Comparison of ENCODE assay signal across 2 cellular contexts in the genomic region with DNA sequence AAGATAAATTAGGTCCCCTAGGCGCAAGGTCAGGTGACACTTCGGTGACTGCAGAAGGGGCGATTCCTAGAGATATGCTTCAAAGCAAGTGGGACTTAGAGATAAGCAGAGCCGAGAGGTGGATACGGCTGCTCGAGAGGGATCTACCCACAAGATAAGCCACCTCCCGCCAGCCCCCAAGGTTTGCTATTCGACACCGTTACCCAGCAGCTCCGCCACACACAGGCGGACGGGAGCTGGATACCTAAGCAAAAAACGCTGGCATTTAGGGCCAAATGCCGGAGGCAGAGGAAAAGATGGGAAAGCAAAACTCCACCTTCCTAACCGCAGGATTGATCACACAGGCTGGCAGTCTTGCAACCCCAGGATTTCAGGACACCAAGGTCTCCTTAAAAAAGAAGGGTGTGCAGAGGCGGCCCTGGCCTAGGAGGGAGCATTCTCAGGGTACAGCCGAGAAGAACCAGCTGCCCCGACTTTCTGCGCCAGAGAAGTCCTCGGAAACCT.
TF ChIP-seq lines count a peak whose summit lies in the region.

No MANE protein-coding gene starts in this region.

TF ChIP-seq in WTC11, 78 proteins besides CTCF, POLR2A, EP300 and RAD21 (continued from another document and continues in another):
- TF ChIP-seq JUN (CRISPR knock-in tag; IDR thresholded peaks at IDR 0.05) (no peak), NR1H2 (CRISPR knock-in tag; IDR thresholded peaks at IDR 0.05) (no peak), ZBTB21 (CRISPR knock-in tag; IDR thresholded peaks at IDR 0.05; ENCODE audit: borderline replicate concordance) (no peak)
- TF ChIP-seq, protein P1, sequence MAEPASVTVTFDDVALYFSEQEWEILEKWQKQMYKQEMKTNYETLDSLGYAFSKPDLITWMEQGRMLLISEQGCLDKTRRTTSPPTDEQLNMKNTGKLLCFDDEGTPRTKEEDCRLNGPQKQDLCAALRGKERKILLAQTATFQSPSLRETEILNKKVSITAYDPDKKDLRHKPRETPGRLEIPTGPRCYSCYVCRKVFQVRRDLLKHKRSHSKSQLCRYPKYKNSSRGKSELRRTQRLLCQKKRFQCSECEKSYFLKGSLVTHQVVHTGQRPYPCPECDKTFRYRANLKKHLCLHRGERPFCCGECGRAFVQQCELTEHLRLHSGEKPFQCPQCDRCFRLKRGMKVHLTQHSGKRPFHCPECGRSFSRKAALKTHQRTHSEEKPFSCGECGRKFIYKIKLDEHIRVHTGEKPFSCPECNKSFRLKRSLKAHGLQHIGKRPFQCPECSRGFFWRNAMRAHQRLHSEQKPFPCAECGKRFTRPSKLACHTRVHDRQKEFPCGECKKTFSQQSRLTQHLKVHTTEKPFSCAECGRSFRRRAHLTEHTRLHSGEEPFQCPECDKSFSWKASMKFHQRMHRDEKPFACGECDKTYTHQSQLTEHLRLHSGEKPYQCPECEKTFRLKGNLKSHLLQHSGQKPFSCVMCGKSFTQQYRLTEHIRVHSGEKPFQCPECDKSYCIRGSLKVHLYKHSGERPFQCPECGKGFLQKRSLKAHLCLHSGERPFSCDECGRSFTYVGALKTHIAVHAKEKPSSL (CRISPR knock-in tag; conservative IDR thresholded peaks at IDR 0.05), result no peak
- TF ChIP-seq, protein P2, sequence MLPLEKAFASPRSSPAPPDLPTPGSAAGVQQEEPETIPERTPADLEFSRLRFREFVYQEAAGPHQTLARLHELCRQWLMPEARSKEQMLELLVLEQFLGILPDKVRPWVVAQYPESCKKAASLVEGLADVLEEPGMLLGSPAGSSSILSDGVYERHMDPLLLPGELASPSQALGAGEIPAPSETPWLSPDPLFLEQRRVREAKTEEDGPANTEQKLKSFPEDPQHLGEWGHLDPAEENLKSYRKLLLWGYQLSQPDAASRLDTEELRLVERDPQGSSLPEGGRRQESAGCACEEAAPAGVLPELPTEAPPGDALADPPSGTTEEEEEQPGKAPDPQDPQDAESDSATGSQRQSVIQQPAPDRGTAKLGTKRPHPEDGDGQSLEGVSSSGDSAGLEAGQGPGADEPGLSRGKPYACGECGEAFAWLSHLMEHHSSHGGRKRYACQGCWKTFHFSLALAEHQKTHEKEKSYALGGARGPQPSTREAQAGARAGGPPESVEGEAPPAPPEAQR (CRISPR knock-in tag; IDR thresholded peaks at IDR 0.05), result no peak
- TF ChIP-seq, protein P3, sequence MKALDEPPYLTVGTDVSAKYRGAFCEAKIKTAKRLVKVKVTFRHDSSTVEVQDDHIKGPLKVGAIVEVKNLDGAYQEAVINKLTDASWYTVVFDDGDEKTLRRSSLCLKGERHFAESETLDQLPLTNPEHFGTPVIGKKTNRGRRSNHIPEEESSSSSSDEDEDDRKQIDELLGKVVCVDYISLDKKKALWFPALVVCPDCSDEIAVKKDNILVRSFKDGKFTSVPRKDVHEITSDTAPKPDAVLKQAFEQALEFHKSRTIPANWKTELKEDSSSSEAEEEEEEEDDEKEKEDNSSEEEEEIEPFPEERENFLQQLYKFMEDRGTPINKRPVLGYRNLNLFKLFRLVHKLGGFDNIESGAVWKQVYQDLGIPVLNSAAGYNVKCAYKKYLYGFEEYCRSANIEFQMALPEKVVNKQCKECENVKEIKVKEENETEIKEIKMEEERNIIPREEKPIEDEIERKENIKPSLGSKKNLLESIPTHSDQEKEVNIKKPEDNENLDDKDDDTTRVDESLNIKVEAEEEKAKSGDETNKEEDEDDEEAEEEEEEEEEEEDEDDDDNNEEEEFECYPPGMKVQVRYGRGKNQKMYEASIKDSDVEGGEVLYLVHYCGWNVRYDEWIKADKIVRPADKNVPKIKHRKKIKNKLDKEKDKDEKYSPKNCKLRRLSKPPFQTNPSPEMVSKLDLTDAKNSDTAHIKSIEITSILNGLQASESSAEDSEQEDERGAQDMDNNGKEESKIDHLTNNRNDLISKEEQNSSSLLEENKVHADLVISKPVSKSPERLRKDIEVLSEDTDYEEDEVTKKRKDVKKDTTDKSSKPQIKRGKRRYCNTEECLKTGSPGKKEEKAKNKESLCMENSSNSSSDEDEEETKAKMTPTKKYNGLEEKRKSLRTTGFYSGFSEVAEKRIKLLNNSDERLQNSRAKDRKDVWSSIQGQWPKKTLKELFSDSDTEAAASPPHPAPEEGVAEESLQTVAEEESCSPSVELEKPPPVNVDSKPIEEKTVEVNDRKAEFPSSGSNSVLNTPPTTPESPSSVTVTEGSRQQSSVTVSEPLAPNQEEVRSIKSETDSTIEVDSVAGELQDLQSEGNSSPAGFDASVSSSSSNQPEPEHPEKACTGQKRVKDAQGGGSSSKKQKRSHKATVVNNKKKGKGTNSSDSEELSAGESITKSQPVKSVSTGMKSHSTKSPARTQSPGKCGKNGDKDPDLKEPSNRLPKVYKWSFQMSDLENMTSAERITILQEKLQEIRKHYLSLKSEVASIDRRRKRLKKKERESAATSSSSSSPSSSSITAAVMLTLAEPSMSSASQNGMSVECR (CRISPR knock-in tag; IDR thresholded peaks at IDR 0.05; ENCODE audit: borderline replicate concordance), result no peak
- TF ChIP-seq, protein P4, sequence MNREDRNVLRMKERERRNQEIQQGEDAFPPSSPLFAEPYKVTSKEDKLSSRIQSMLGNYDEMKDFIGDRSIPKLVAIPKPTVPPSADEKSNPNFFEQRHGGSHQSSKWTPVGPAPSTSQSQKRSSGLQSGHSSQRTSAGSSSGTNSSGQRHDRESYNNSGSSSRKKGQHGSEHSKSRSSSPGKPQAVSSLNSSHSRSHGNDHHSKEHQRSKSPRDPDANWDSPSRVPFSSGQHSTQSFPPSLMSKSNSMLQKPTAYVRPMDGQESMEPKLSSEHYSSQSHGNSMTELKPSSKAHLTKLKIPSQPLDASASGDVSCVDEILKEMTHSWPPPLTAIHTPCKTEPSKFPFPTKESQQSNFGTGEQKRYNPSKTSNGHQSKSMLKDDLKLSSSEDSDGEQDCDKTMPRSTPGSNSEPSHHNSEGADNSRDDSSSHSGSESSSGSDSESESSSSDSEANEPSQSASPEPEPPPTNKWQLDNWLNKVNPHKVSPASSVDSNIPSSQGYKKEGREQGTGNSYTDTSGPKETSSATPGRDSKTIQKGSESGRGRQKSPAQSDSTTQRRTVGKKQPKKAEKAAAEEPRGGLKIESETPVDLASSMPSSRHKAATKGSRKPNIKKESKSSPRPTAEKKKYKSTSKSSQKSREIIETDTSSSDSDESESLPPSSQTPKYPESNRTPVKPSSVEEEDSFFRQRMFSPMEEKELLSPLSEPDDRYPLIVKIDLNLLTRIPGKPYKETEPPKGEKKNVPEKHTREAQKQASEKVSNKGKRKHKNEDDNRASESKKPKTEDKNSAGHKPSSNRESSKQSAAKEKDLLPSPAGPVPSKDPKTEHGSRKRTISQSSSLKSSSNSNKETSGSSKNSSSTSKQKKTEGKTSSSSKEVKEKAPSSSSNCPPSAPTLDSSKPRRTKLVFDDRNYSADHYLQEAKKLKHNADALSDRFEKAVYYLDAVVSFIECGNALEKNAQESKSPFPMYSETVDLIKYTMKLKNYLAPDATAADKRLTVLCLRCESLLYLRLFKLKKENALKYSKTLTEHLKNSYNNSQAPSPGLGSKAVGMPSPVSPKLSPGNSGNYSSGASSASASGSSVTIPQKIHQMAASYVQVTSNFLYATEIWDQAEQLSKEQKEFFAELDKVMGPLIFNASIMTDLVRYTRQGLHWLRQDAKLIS (CRISPR knock-in tag; IDR thresholded peaks at IDR 0.05; ENCODE audit: borderline replicate concordance), result no peak
- TF ChIP-seq, protein P5, sequence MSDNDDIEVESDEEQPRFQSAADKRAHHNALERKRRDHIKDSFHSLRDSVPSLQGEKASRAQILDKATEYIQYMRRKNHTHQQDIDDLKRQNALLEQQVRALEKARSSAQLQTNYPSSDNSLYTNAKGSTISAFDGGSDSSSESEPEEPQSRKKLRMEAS (CRISPR knock-in tag; IDR thresholded peaks at IDR 0.05), result no peak

TF ChIP-seq in endothelial cell of umbilical vein, 7 proteins besides CTCF, POLR2A, EP300 and RAD21:
- TF ChIP-seq GATA2 (IDR thresholded peaks at IDR 0.05; ENCODE audit: insufficient read depth, insufficient read length, low read depth, low read length), result peak; percentile 29
- TF ChIP-seq MYC (IDR thresholded peaks at IDR 0.05; ENCODE audit: low read depth, low read length), result no peak
